21 cellular contexts compared by ENCODE assay signal in genomic region chr6:143752459-143752858, GRCh38.
"Had no signal": no experiment of that assay in that cellular context is flagged by ENCODE, and none has a peak within 500 bp of the region (broad histone marks: within the 10 kb centered on the region; RNA-seq: fewer than 3 reads in every experiment).

No MANE protein-coding gene starts in this region.

- H3K4me3 Mint-ChIP-seq: dendritic cell treated with granulocyte-macrophage colony-stimulating factor and Interleukin-4, amounts not matched to agents 40 ng/mL and 50 ng/mL, for 4 days; naive B cell; nephron progenitor cell; stimulated activated naive B cell treated with anti-CD40 and anti-IgM and Interleukin-4, amounts not matched to agents 10 μg/mL and 1 μg/mL and 100 μg/mL, for 72 hours; stimulated activated naive CD8-positive, alpha-beta T cell treated with anti-CD3 and anti-CD28 coated beads, Interleukin-15, amount 100 ng/mL, for 72 hours had no signal

- DNase-seq: erythroblast; foreskin keratinocyte; kidney; left cardiac atrium; left ventricle myocardium inferior; mesenchymal stem cell; naive B cell; nephron progenitor cell; psoas muscle; retina; right lobe of liver; spleen; stimulated activated CD4-positive, alpha-beta T cell treated with anti-CD3 and anti-CD28 coated beads, Interleukin-15, amount 100 ng/mL, for 24 hours; stimulated activated CD4-positive, alpha-beta T cell treated with anti-CD3 and anti-CD28 coated beads, Interleukin-1b, Interleukin-23, amount 100 ng/mL, for 48 hours; stimulated activated CD4-positive, alpha-beta T cell treated with anti-CD3 and anti-CD28 coated beads, Interleukin-4, amount 100 ng/mL, for 4 hours; stimulated activated naive B cell treated with anti-CD40 and anti-IgM and Interleukin-4, amounts not matched to agents 10 μg/mL and 1 μg/mL and 100 μg/mL, for 72 hours; stimulated activated naive CD8-positive, alpha-beta T cell treated with anti-CD3 and anti-CD28 coated beads, Interleukin-15, amount 100 ng/mL, for 72 hours; testis; transverse colon had no signal

- H3K9me3 Mint-ChIP-seq: dendritic cell treated with granulocyte-macrophage colony-stimulating factor and Interleukin-4, amounts not matched to agents 40 ng/mL and 50 ng/mL, for 4 days; naive B cell; nephron progenitor cell; stimulated activated naive B cell treated with anti-CD40 and anti-IgM and Interleukin-4, amounts not matched to agents 10 μg/mL and 1 μg/mL and 100 μg/mL, for 72 hours; stimulated activated naive CD8-positive, alpha-beta T cell treated with anti-CD3 and anti-CD28 coated beads, Interleukin-15, amount 100 ng/mL, for 72 hours had no signal

- H3K4me1 Mint-ChIP-seq: naive B cell; stimulated activated naive B cell treated with anti-CD40 and anti-IgM and Interleukin-4, amounts not matched to agents 10 μg/mL and 1 μg/mL and 100 μg/mL, for 72 hours; stimulated activated naive CD8-positive, alpha-beta T cell treated with anti-CD3 and anti-CD28 coated beads, Interleukin-15, amount 100 ng/mL, for 72 hours had no signal

- H3K4me1 ChIP-seq: foreskin keratinocyte, psoas muscle, right lobe of liver had no signal

- ATAC-seq: foreskin keratinocyte; left cardiac atrium; psoas muscle; right lobe of liver; stimulated activated naive B cell treated with anti-CD40 and anti-IgM and Interleukin-4, amounts not matched to agents 10 μg/mL and 1 μg/mL and 100 μg/mL, for 72 hours; stimulated activated naive CD8-positive, alpha-beta T cell treated with anti-CD3 and anti-CD28 coated beads, Interleukin-15, amount 100 ng/mL, for 72 hours had no signal

- H3K36me3 ChIP-seq: right lobe of liver, transverse colon had no signal

- H3K27me3 Mint-ChIP-seq: dendritic cell treated with granulocyte-macrophage colony-stimulating factor and Interleukin-4, amounts not matched to agents 40 ng/mL and 50 ng/mL, for 4 days; naive B cell; stimulated activated naive B cell treated with anti-CD40 and anti-IgM and Interleukin-4, amounts not matched to agents 10 μg/mL and 1 μg/mL and 100 μg/mL, for 72 hours; stimulated activated naive CD8-positive, alpha-beta T cell treated with anti-CD3 and anti-CD28 coated beads, Interleukin-15, amount 100 ng/mL, for 72 hours had no signal

- H3K9me3 ChIP-seq: left ventricle myocardium inferior, psoas muscle, right lobe of liver, spleen, testis, transverse colon had no signal

- H3K27me3 ChIP-seq: foreskin keratinocyte, right lobe of liver, spleen, testis, transverse colon had no signal

- H3K27ac Mint-ChIP-seq: dendritic cell treated with granulocyte-macrophage colony-stimulating factor and Interleukin-4, amounts not matched to agents 40 ng/mL and 50 ng/mL, for 4 days; naive B cell; nephron progenitor cell; stimulated activated naive B cell treated with anti-CD40 and anti-IgM and Interleukin-4, amounts not matched to agents 10 μg/mL and 1 μg/mL and 100 μg/mL, for 72 hours; stimulated activated naive CD8-positive, alpha-beta T cell treated with anti-CD3 and anti-CD28 coated beads, Interleukin-15, amount 100 ng/mL, for 72 hours had no signal

- H3K27ac ChIP-seq: foreskin keratinocyte, left ventricle myocardium inferior, psoas muscle, right lobe of liver, spleen, transverse colon had no signal

- H3K4me3 ChIP-seq: left ventricle myocardium inferior, lung, psoas muscle, right lobe of liver, spleen, testis, transverse colon had no signal

- H3K36me3 Mint-ChIP-seq: naive B cell had no signal
